ENCODE assay signal across 9 cellular contexts in genomic region chr17:35731932-35732805, GRCh38. TPM values are rescaled to one million over a fixed set of nuclear protein-coding genes. Genes with fewer than 3 reads are reported as not detected.
DNase-seq lines count a peak whose midpoint lies in the region; ATAC-seq and TF ChIP-seq lines count a peak whose summit lies in the region.
"Had no signal": no experiment of that assay in that cellular context is flagged by ENCODE, and none has a peak within 500 bp of the region (broad histone marks: within the 10 kb centered on the region; RNA-seq: fewer than 3 reads in every experiment).

No MANE protein-coding gene starts in this region.

- H3K36me3 ChIP-seq in left lung (peaks cover 0 to 18% of the 10 kb centered on the region in 2 donors), tibial artery (peaks cover 0 to 7% (median 6%) of the 10 kb centered on the region in 3 donors)

- H3K27ac ChIP-seq in left lung (no peak overlapping the region), tibial artery (peak overlapping the region; percentile 22 to 68)

- H3K27ac Mint-ChIP-seq in T-helper 2 cell treated with Interferon-gamma antibody and Interleukin-4, amounts not matched to agents 5 μg/mL and 100 μg/mL, for 36 hours: no peak overlapping the region
- peak overlapping the region; percentile 62 to 87 (median 73) for H3K27ac Mint-ChIP-seq in brain

- ATAC-seq in left lung (peak; percentile 29), HG02938 (IDR thresholded peaks at IDR 0.05; ENCODE audit: unreplicated experiment) (no peak)

- H3K27me3 ChIP-seq in left lung (peaks cover 0 to 21% of the 10 kb centered on the region in 2 donors), tibial artery (no peaks in the 10 kb centered on the region)

- H3K4me3 Mint-ChIP-seq in T-helper 2 cell treated with Interferon-gamma antibody and Interleukin-4, amounts not matched to agents 5 μg/mL and 100 μg/mL, for 36 hours: peak overlapping the region; percentile 62
- peak overlapping the region; percentile 89 to 94 (median 91) for H3K4me3 Mint-ChIP-seq in brain

- no peak for TF ChIP-seq CTCF in brain (conservative IDR thresholded peaks at IDR 0.05)
- no peak for TF ChIP-seq CTCF in left lung (IDR thresholded peaks at IDR 0.05)
- TF ChIP-seq CTCF in tibial artery (IDR thresholded peaks at IDR 0.05): no peak

- H3K4me1 Mint-ChIP-seq in T-helper 2 cell treated with Interferon-gamma antibody and Interleukin-4, amounts not matched to agents 5 μg/mL and 100 μg/mL, for 36 hours (ENCODE audit: low read depth): peaks cover 9% of the 10 kb centered on the region
- peaks cover 40% of the 10 kb centered on the region for H3K4me1 Mint-ChIP-seq in brain

- peaks cover 3 to 9% of the 10 kb centered on the region in 2 donors for H3K4me1 ChIP-seq in left lung
- peaks cover 0 to 28% (median 17%) of the 10 kb centered on the region in 4 donors for H3K4me1 ChIP-seq in tibial artery

- peaks cover 11% of the 10 kb centered on the region for H3K36me3 Mint-ChIP-seq in T-helper 2 cell treated with Interferon-gamma antibody and Interleukin-4, amounts not matched to agents 5 μg/mL and 100 μg/mL, for 36 hours (ENCODE audit: low read depth)
- no peaks in the 10 kb centered on the region for H3K36me3 Mint-ChIP-seq in brain

- intact Hi-C loops in left lung (cut with DNase I): no loop called here
- intact Hi-C loops in tibial artery (cut with DNase I; ENCODE audit: low total_unique reads): loop anchor here (5.0 kb wide), 1 partner anchor 120 kb away; no protein-coding TSS in a partner anchor

- H3K4me3 ChIP-seq in left lung (peak overlapping the region; percentile 34 to 39), tibial artery (peak overlapping the region; percentile 64 to 78)

- H3K9me3 ChIP-seq in left lung (no peaks in the 10 kb centered on the region), tibial artery (no peaks in the 10 kb centered on the region)

- DNase-seq in T-helper 2 cell treated with Interferon-gamma antibody and Interleukin-4, amounts not matched to agents 5 μg/mL and 100 μg/mL, for 36 hours (ENCODE audit: low spot score): no peak
- DNase-seq in T-helper 2 cell (no peak), left lung (no peak), tibial artery (no peak), HK-2 (ENCODE audit: unreplicated experiment) (no peak), GF-D8 (lab: John Stamatoyannopoulos, UW) (no peak)
- DNase-seq: DMS153 had no signal

- peaks cover 19% of the 10 kb centered on the region for H3K27me3 Mint-ChIP-seq in T-helper 2 cell treated with Interferon-gamma antibody and Interleukin-4, amounts not matched to agents 5 μg/mL and 100 μg/mL, for 36 hours (ENCODE audit: low read depth)
- H3K27me3 Mint-ChIP-seq in brain: peaks cover 16% of the 10 kb centered on the region

- H3K9me3 Mint-ChIP-seq in T-helper 2 cell treated with Interferon-gamma antibody and Interleukin-4, amounts not matched to agents 5 μg/mL and 100 μg/mL, for 36 hours: no peaks in the 10 kb centered on the region
- H3K9me3 Mint-ChIP-seq in brain: peaks cover 0 to 4% (median 0%) of the 10 kb centered on the region in 5 experiments

RNA-seq across cellular contexts. Expression of gene RASL10B, which starts 0.7 kb away (rescaled TPM):
- polyA plus RNA-seq in brain (ENCODE audit: insufficient read depth, low read depth, low replicate concordance): 12.6 TPM
- total RNA-seq in left lung: under 1 TPM; 0.52 to 0.82 TPM

RNA-seq across cellular contexts. Expression of gene GAS2L2, which starts 20.9 kb away (rescaled TPM):
- not detected for polyA plus RNA-seq in brain (ENCODE audit: insufficient read depth, low read depth, low replicate concordance)
- 1 to 10 TPM in 1 of 2 donors, under 1 TPM in 1; 0.35 to 1.6 TPM for total RNA-seq in left lung

RNA-seq across cellular contexts. Expression of gene C17orf50, which starts 28.5 kb away (rescaled TPM):
- 0.68 TPM for polyA plus RNA-seq in brain (ENCODE audit: insufficient read depth, low read depth, low replicate concordance)
- total RNA-seq in left lung: not detected

Comparison
In these comparisons a context has a peak if more than half of its experiments do, and no peak if none do; other contexts are left out.
1. H3K27ac ChIP-seq: peak in tibial artery (2 of 2); none in left lung (0 of 2).